Comparison of ENCODE assay signal across 11 cellular contexts in the genomic region with DNA sequence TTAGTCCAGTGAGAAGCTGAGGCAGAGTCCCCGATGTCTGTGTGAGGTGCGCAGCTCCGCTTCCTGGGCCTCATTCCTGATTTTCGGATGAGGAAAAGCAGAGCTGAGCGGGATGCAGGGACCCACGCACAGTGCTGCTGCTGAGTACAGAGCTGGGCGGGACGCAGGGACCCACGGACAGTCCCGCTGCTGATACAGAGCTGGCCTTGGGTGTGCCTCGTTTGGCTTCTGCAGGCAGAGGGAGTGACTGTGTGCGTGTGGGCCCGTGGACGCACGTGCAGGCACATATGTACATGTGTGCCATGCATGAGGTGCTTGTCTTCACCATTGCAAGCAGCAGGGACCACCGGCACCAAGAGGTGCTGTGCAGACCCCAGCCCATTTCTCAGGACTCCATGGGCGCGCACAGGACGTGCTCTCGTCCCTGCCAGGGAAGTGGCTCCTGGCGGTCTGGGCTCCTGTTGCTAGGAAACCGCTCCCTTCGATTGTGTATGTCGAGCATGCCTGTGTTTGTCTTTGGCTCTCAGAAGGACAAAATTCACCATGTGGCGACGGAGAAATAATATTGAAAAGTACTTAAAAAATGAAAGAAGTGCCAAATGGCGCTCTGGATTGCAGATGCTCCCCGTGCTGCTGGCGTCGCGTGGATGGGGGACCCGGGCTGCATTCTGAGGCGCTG.
"Had no signal": no experiment of that assay in that cellular context is flagged by ENCODE, and none has a peak within 500 bp of the region (broad histone marks: within the 10 kb centered on the region; RNA-seq: fewer than 3 reads in every experiment).

No MANE protein-coding gene starts in this region.

- H3K27ac Mint-ChIP-seq: activated naive CD8-positive, alpha-beta T cell; nephron progenitor cell; stimulated activated naive CD8-positive, alpha-beta T cell treated with anti-CD3 and anti-CD28 coated beads, Interleukin-15, Interleukin-2, amounts not matched to agents 100 ng/mL and 50 ng/mL, for 24 hours had no signal

- H3K4me3 Mint-ChIP-seq: activated naive CD8-positive, alpha-beta T cell; nephron progenitor cell; stimulated activated naive CD8-positive, alpha-beta T cell treated with anti-CD3 and anti-CD28 coated beads, Interleukin-15, Interleukin-2, amounts not matched to agents 100 ng/mL and 50 ng/mL, for 24 hours had no signal

- DNase-seq: activated effector memory CD4-positive, alpha-beta T cell treated with Interleukin-2 at 50 U/mL for 16 hours; activated T-cell treated with anti-CD3 and anti-CD28 coated beads, Interleukin-2, amount 50 U/mL, for 1 hour; anterior cingulate cortex; dermis blood vessel endothelial cell; hippocampal formation; nephron progenitor cell; stimulated activated CD4-positive, alpha-beta T cell treated with anti-CD3 and anti-CD28 coated beads, Interleukin-4, amount 100 ng/mL, for 1 hour; stimulated activated CD8-positive, alpha-beta memory T cell treated with anti-CD3 and anti-CD28 coated beads, Interleukin-4, amount 100 ng/mL, for 48 hours had no signal

- H3K4me1 ChIP-seq: breast epithelium had no signal

- H3K9me3 ChIP-seq: breast epithelium had no signal

- H3K27ac ChIP-seq: breast epithelium had no signal

- H3K36me3 ChIP-seq: breast epithelium had no signal

- H3K36me3 Mint-ChIP-seq: activated naive CD8-positive, alpha-beta T cell had no signal

- H3K4me3 ChIP-seq: breast epithelium had no signal

- H3K9me3 Mint-ChIP-seq: nephron progenitor cell; stimulated activated naive CD8-positive, alpha-beta T cell treated with anti-CD3 and anti-CD28 coated beads, Interleukin-15, Interleukin-2, amounts not matched to agents 100 ng/mL and 50 ng/mL, for 24 hours had no signal
